In genomic region chr2:3656762-3657691, GRCh38 we compare ENCODE assay signal across 10 cellular contexts. TPM values are rescaled to one million over a fixed set of nuclear protein-coding genes. Genes with fewer than 3 reads are reported as not detected.
DNase-seq lines count a peak whose midpoint lies in the region; ATAC-seq and TF ChIP-seq lines count a peak whose summit lies in the region.
"Had no signal": no experiment of that assay in that cellular context is flagged by ENCODE, and none has a peak within 500 bp of the region (broad histone marks: within the 10 kb centered on the region; RNA-seq: fewer than 3 reads in every experiment).

No MANE protein-coding gene starts in this region.

- H3K9me3 ChIP-seq in WERI-Rb-1 (ENCODE audit: severe bottlenecking): no peaks in the 10 kb centered on the region
- H3K9me3 ChIP-seq in testis: no peaks in the 10 kb centered on the region
- no peaks in the 10 kb centered on the region for H3K9me3 ChIP-seq in ascending aorta

- H3K27ac ChIP-seq in WERI-Rb-1 (peak overlapping the region; percentile 97), testis (peak overlapping the region; percentile 15 to 53), ascending aorta (no peak overlapping the region)

- intact Hi-C loops in Right ventricle myocardium inferior (cut with DNase I): no loop called here
- intact Hi-C loops in cardiac septum (cut with DNase I): no loop called here
- intact Hi-C loops in testis (cut with DNase I; ENCODE audit: low total_unique reads): no loop called here
- intact Hi-C loops in ascending aorta (cut with DNase I): loop anchor here (10.0 kb wide), 1 partner anchor 1802 kb away; no protein-coding TSS in a partner anchor

- peaks cover 30% of the 10 kb centered on the region for H3K4me1 ChIP-seq in testis
- H3K4me1 ChIP-seq in ascending aorta: no peaks in the 10 kb centered on the region

- TF ChIP-seq CTCF in WERI-Rb-1 (IDR thresholded peaks at IDR 0.05; ENCODE audit: low read depth, low read length) (no peak), testis (IDR thresholded peaks at IDR 0.05) (no peak), ascending aorta (IDR thresholded peaks at IDR 0.05) (no peak)

- no peak for DNase-seq in Right ventricle myocardium inferior (ENCODE audit: missing footprints)
- DNase-seq in cardiac septum (ENCODE audit: low spot score): no peak
- DNase-seq in WERI-Rb-1: peak; percentile 99
- DNase-seq in hypothalamus (lab: John Stamatoyannopoulos, UW): peak in 31 of 51 donors; percentile 4 to 65 (median 30)
- DNase-seq in testis: peak; percentile 44
- no peak for DNase-seq in NCI-H524 treated with DMSO at 0.1 percent for 48 hours (lab: John Stamatoyannopoulos, UW)
- DNase-seq in ascending aorta (ENCODE audit: low spot score in 2 of 2): no peak
- DNase-seq: activated effector memory CD4-positive, alpha-beta T cell treated with anti-CD3 and anti-CD28 coated beads, Interleukin-2, amount 50 U/mL, for 16 hours; NCI-H524 had no signal

- H3K4me3 ChIP-seq in WERI-Rb-1 (ENCODE audit: low read depth, low read length) (peak overlapping the region; percentile 1; the same call in 1 of the 2 replicates), testis (no peak overlapping the region), ascending aorta (no peak overlapping the region)

- 62 to 73% methylated on average over 36 of the region's 36 CpGs for WGBS in testis, 2 donors

- H3K27me3 ChIP-seq in WERI-Rb-1 (ENCODE audit: insufficient read depth, low read depth, severe bottlenecking): no peaks in the 10 kb centered on the region
- H3K27me3 ChIP-seq in testis: no peaks in the 10 kb centered on the region
- H3K27me3 ChIP-seq in ascending aorta: no peaks in the 10 kb centered on the region

- ATAC-seq in Right ventricle myocardium inferior (peak; percentile 12), GM21447 (IDR thresholded peaks at IDR 0.05; ENCODE audit: unreplicated experiment) (no peak)

- TF ChIP-seq POLR2A in testis (IDR thresholded peaks at IDR 0.05): no peak

- H3K36me3 ChIP-seq in WERI-Rb-1: no peaks in the 10 kb centered on the region
- no peaks in the 10 kb centered on the region for H3K36me3 ChIP-seq in testis (ENCODE audit: low read depth, missing control alignments)
- no peaks in the 10 kb centered on the region for H3K36me3 ChIP-seq in ascending aorta

RNA-seq across cellular contexts. Expression of gene ALLC, which starts 1.0 kb away (rescaled TPM):
- total RNA-seq in Right ventricle myocardium inferior (not detected), cardiac septum (not detected), testis (10 to 100 TPM in 1 of 2 donors, 1 to 10 TPM in 1; 8.1 to 18.5 TPM), ascending aorta (not detected)
- polyA plus RNA-seq in testis (ENCODE audit: insufficient read depth, low read depth, low replicate concordance): 35.1 TPM

RNA-seq across cellular contexts. Expression of gene DCDC2C, which starts 46.3 kb away (rescaled TPM):
- total RNA-seq in Right ventricle myocardium inferior (not detected), cardiac septum (not detected), testis (10 to 100 TPM; 10.6 to 12.1 TPM), ascending aorta (2.4 TPM)
- 9.9 TPM for polyA plus RNA-seq in testis (ENCODE audit: insufficient read depth, low read depth, low replicate concordance)

Comparison
In these comparisons a context has a peak if more than half of its experiments do, and no peak if none do; other contexts are left out.
1. DNase-seq: peak in WERI-Rb-1 (single experiment), hypothalamus (31 of 51) and testis (single experiment); none in Right ventricle myocardium inferior (single experiment), cardiac septum (single experiment), NCI-H524 treated with DMSO at 0.1 percent for 48 hours (single experiment) and ascending aorta (0 of 2).
2. H3K27ac ChIP-seq: peak in WERI-Rb-1 (single experiment) and testis (2 of 2); none in ascending aorta (0 of 2).